In the genomic region with DNA sequence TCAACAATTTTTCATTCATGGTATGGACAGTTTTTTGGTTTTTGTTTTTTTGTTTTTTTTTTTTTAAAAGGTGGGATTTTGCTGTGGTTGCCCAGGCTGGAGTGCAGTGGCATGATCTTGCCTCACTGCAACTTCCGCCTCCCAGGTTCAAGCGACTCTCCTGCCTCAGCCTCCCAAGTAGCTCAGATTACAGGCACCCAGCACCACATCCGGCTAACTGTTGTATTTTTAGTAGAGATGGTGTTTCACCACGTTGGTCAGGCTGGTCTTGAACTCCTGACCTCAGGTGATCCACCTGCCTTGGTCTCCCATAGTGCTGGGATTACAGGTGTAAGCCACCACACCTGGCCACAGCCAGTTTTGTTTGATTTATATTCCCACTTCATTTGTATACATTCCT, we compare ENCODE assay signal across 16 cellular contexts. TPM values are rescaled to one million over a fixed set of nuclear protein-coding genes. Genes with fewer than 3 reads are reported as not detected.
"Had no signal": no experiment of that assay in that cellular context is flagged by ENCODE, and none has a peak within 500 bp of the region (broad histone marks: within the 10 kb centered on the region; RNA-seq: fewer than 3 reads in every experiment).

No MANE protein-coding gene starts in this region.

RNA-seq across cellular contexts. Expression of a gene that starts 16.6 kb away (rescaled TPM):
- total RNA-seq: dermis microvascular lymphatic vessel endothelial cell had no signal

RNA-seq across cellular contexts. Expression of a gene that starts 37.1 kb away (rescaled TPM):
- total RNA-seq: activated CD4-positive, alpha-beta memory T cell treated with anti-CD3 and anti-CD28 coated beads, Interleukin-2, amount 10 ng/mL, durations not matched to agents 7 days and 5 days; activated CD4-positive, alpha-beta T cell treated with anti-CD3 and anti-CD28 coated beads for 36 hours; activated CD4-positive, alpha-beta T cell treated with anti-CD3 and anti-CD28 coated beads, Interleukin-2, amount 10 ng/mL, durations not matched to agents 7 days and 5 days; activated naive CD4-positive, alpha-beta T cell treated with anti-CD3 and anti-CD28 coated beads, Interleukin-2, amount 50 U/mL, for 72 hours; activated naive CD8-positive, alpha-beta T cell treated with anti-CD3 and anti-CD28 coated beads, Interleukin-2, amount 10 ng/mL, durations not matched to agents 7 days and 5 days; activated T-cell treated with anti-CD3 and anti-CD28 coated beads, Interleukin-2, amount 50 U/mL, for 72 hours; body of pancreas; chondrocyte; dermis microvascular lymphatic vessel endothelial cell; endothelial cell of umbilical vein; esophagus squamous epithelium; fibroblast of lung; fibroblast of villous mesenchyme; glomerular endothelial cell; T-helper 1 cell treated with Interleukin-12 subunit alpha and Interleukin-12 subunit beta and Interleukin-4 antibody, amounts not matched to agents 30 ng/mL and 1 ng/mL, for 36 hours had no signal
- polyA plus RNA-seq: endothelial cell of umbilical vein, esophagus, fibroblast of lung had no signal
